In the genomic region with DNA sequence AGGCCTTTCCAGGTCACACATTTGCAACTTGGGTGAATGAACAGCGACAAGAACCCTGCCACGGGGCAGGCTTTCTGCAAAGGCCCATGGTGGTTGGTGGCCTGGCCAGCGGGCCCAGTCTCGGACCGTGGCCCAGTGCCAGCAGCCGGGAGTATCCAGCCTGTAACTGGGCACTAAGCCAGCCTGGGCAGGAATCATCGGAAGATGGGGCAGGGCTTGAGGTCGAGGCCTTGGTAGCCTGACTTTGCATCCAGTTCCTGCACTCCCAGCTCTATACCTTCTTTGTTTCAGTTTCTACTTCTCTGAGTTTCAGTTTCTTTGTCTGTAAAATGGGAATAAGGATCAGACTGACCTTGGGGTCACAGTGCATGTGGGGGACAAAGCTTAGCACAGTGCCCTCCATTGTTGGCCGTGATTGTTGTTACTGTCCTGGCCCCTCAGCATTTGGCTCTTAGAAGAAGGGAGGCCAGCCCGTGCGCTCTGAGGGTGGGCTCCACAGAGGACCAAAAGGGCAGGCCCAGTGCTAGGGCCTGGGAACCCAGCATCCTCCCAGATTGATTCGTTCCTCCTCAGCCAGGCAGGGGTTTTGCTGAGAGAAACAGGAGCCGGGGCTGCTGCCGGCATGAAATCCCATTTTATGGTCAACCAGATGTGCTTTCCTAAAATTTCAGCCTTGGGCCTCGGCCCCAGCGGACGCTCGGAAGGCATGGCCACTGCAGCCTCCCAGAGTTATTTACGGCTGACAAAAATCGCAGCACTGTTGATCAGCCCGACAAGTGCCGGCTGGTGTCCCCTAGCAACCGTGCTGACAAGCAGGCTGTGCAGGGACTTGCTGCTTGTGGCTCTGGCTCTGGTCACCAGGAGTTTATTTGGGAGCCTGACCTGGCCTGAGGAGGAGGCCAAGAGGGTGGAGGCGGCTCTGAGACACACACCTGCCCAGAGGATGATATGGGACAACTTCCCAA, we compare ENCODE assay signal across 9 cellular contexts. TPM values are rescaled to one million over a fixed set of nuclear protein-coding genes. Genes with fewer than 3 reads are reported as not detected.
DNase-seq lines count a peak whose midpoint lies in the region; ATAC-seq, FAIRE-seq and TF ChIP-seq lines count a peak whose summit lies in the region.
"Had no signal": no experiment of that assay in that cellular context is flagged by ENCODE, and none has a peak within 500 bp of the region (broad histone marks: within the 10 kb centered on the region; RNA-seq: fewer than 3 reads in every experiment).

No MANE protein-coding gene starts in this region.

- H3K4me2 ChIP-seq in H9 (ENCODE audit: insufficient read depth, insufficient read length, low read length), result no peak overlapping the region

- no peak for TF ChIP-seq POLR2A in spleen (IDR thresholded peaks at IDR 0.05)

- H3K9me3 ChIP-seq in H9 (ENCODE audit: control insufficient read depth, low read depth, low read length), result no peaks in the 10 kb centered on the region
- no peaks in the 10 kb centered on the region for H3K9me3 ChIP-seq in kidney (ENCODE audit: control insufficient read depth in 1 of 2, low read length in 2 of 2)
- no peaks in the 10 kb centered on the region for H3K9me3 ChIP-seq in spleen
- H3K9me3 ChIP-seq: SJSA1 had no signal

- no peak for ATAC-seq in HG02763 (IDR thresholded peaks at IDR 0.05; ENCODE audit: unreplicated experiment)

- H3K9ac ChIP-seq in H9 (ENCODE audit: extremely low read depth, insufficient read length, low read length), result no peak overlapping the region
- no peak overlapping the region for H3K9ac ChIP-seq in kidney (ENCODE audit: low read length in 2 of 2)

- no peaks in the 10 kb centered on the region for H3K27me3 Mint-ChIP-seq in H9 (ENCODE audit: low read depth)

- H3K9me3 Mint-ChIP-seq in H9, result no peaks in the 10 kb centered on the region

- no peak overlapping the region for H4K5ac ChIP-seq in H9 (ENCODE audit: insufficient read length, low read depth, low read length)

- H3K4me3 Mint-ChIP-seq in H9, result no peak overlapping the region; a peak in 1 of 5 replicates

- H3K14ac ChIP-seq in H9 (ENCODE audit: insufficient read depth, low read length), result no peak overlapping the region

- DNase-seq in H9 (no peak), anterior cingulate cortex (lab: John Stamatoyannopoulos, UW) (peak in 52 of 58 donors; percentile 24 to 97 (median 61)), kidney (peak; percentile 94), spleen (peak; percentile 88), activated gamma-delta T cell treated with Interleukin-2 at 50 U/mL for 16 hours (no peak), NCI-H345 treated with DMSO at 0.1 percent for 48 hours (lab: John Stamatoyannopoulos, UW; ENCODE audit: unreplicated experiment) (no peak), Kasumi-1 (lab: John Stamatoyannopoulos, UW) (no peak)

- H4K8ac ChIP-seq in H9 (replicated peaks; ENCODE audit: insufficient read length, low read depth, low read length), result no peak overlapping the region

- intact Hi-C loops in kidney (cut with DNase I), result no loop called here
- intact Hi-C loops in spleen (cut with DNase I; ENCODE audit: low total_unique reads), result no loop called here

- no peak overlapping the region for H3K18ac ChIP-seq in H9 (ENCODE audit: insufficient read length, low read depth, low read length)

- no peaks in the 10 kb centered on the region for H4K20me1 ChIP-seq in H9 (ENCODE audit: control insufficient read depth, insufficient read depth, insufficient read length)

- no peak overlapping the region for H2BK20ac ChIP-seq in H9 (ENCODE audit: low read depth, low read length, poor library complexity, severe bottlenecking)

- H3K4me1 Mint-ChIP-seq in H9, result peaks cover 4 to 8% of the 10 kb centered on the region in 2 experiments

- no peak overlapping the region for H2BK5ac ChIP-seq in H9 (ENCODE audit: insufficient read length, low read length)

- peaks cover 28 to 92% (median 69%) of the 10 kb centered on the region in 3 experiments for H3K36me3 Mint-ChIP-seq in H9 (ENCODE audit: insufficient read depth in 1 of 3, low read depth in 3 of 3)

- H3K4me1 ChIP-seq in H9 (ENCODE audit: insufficient read depth, low read length), result no peaks in the 10 kb centered on the region
- H3K4me1 ChIP-seq in kidney (ENCODE audit: control insufficient read depth in 1 of 2, insufficient read depth in 1 of 2, low read depth in 1 of 2, low read length in 2 of 2), result peaks cover 23 to 39% of the 10 kb centered on the region in 2 donors
- H3K4me1 ChIP-seq in spleen, result peaks cover 31 to 64% (median 46%) of the 10 kb centered on the region in 6 donors

- peak overlapping the region; percentile 6 to 85 (median 85); a peak in 4 of 7 replicates for H3K27ac Mint-ChIP-seq in H9

- H2BK15ac ChIP-seq in H9 (ENCODE audit: low read depth, low read length), result no peak overlapping the region

- peak; percentile 17 for FAIRE-seq in kidney (lab: Jason Lieb, UNC)

- H3K27me3 ChIP-seq in H9 (ENCODE audit: insufficient read depth, low read length) (no peaks in the 10 kb centered on the region), spleen (replicated peaks in 1 of 7) (no peaks in the 10 kb centered on the region)
- H3K27me3 ChIP-seq: SJSA1 had no signal

- WGBS in H9 (ENCODE audit: extremely low coverage, insufficient read length, low lambda C conversion rate), result no CpG with 5 or more reads among the region's 24 CpGs
- 64 to 85% (median 72%) methylated on average over 22 to 24 of the region's 24 CpGs for WGBS in spleen, 5 donors

- no peak overlapping the region for H2BK120ac ChIP-seq in H9 (ENCODE audit: low read depth, low read length, poor library complexity, severe bottlenecking)

- no peak overlapping the region for H2BK12ac ChIP-seq in H9 (ENCODE audit: insufficient read length, low read depth, low read length)

- H3K4ac ChIP-seq in H9 (ENCODE audit: low read depth, low read length), result no peak overlapping the region

- H3K36me3 ChIP-seq in kidney (ENCODE audit: control insufficient read depth in 1 of 2, insufficient read depth in 2 of 2, low read length in 2 of 2) (peaks cover 59 to 79% of the 10 kb centered on the region in 2 donors), spleen (peaks cover 9 to 100% (median 98%) of the 10 kb centered on the region in 6 donors)

- no peak overlapping the region for H3K4me3 ChIP-seq in kidney (ENCODE audit: low read length in 2 of 2)
- peak overlapping the region in 1 of 8 donors; percentile 27 for H3K4me3 ChIP-seq in spleen
- H3K4me3 ChIP-seq: SJSA1 had no signal

- no peak overlapping the region for H2AFZ ChIP-seq in H9 (ENCODE audit: low read length)

- H3T11ph ChIP-seq in H9 (ENCODE audit: low read length), result no peak overlapping the region

- H3K23me2 ChIP-seq in H9 (ENCODE audit: insufficient read length, low read depth, low read length, poor library complexity, severe bottlenecking), result no peaks in the 10 kb centered on the region

- no peak for TF ChIP-seq CTCF in H9 (conservative IDR thresholded peaks at IDR 0.05)
- TF ChIP-seq CTCF in kidney (IDR thresholded peaks at IDR 0.05; ENCODE audit: borderline replicate concordance, extremely low read depth, insufficient read depth), result no peak
- TF ChIP-seq CTCF in spleen (IDR thresholded peaks at IDR 0.05 in 8 of 11, conservative IDR thresholded peaks at IDR 0.05 in 3 of 11), result no peak

- H3K56ac ChIP-seq in H9 (ENCODE audit: insufficient read length, low read depth, low read length), result no peak overlapping the region

- H3K27ac ChIP-seq in H9 (ENCODE audit: insufficient read length, low read depth, low read length) (no peak overlapping the region), kidney (ENCODE audit: low read depth in 2 of 2, low read length in 2 of 2) (peak overlapping the region; percentile 4 to 25), spleen (peak overlapping the region; percentile 49 to 86 (median 69))
- H3K27ac ChIP-seq: SJSA1 had no signal

- H3K23ac ChIP-seq in H9 (ENCODE audit: insufficient read length, low read depth, low read length), result no peak overlapping the region

- H4K91ac ChIP-seq in H9 (ENCODE audit: insufficient read length, low read depth, low read length), result no peak overlapping the region

- no peak overlapping the region for H2AK5ac ChIP-seq in H9 (ENCODE audit: insufficient read length, low read length)

- H3K79me2 ChIP-seq in H9 (ENCODE audit: insufficient read depth, low read length), result no peaks in the 10 kb centered on the region

- no peaks in the 10 kb centered on the region for H3K79me1 ChIP-seq in H9 (ENCODE audit: insufficient read depth, low read depth, low read length, poor library complexity, severe bottlenecking)

RNA-seq across cellular contexts. Expression of a gene that starts 43.6 kb away (rescaled TPM):
- total RNA-seq in H9 (2021) (99.7 and 101 TPM in 2 replicates), kidney (99.6 TPM), spleen (100 to 1,000 TPM in 3 of 7 donors, 10 to 100 TPM in 4; 85.9 to 131 (median 95.9) TPM)
- polyA plus RNA-seq in kidney (ENCODE audit: insufficient read depth, low read depth, low replicate concordance) (9.2 TPM), spleen (10 to 100 TPM; 12.3 to 30.8 (median 14.8) TPM)

Comparison
In these comparisons a context has a peak if more than half of its experiments do, and no peak if none do; other contexts are left out.
1. DNase-seq: peak in anterior cingulate cortex (52 of 58), kidney (single experiment) and spleen (single experiment); none in H9 (single experiment), activated gamma-delta T cell treated with Interleukin-2 at 50 U/mL for 16 hours (single experiment), NCI-H345 treated with DMSO at 0.1 percent for 48 hours (single experiment) and Kasumi-1 (0 of 2).